Comparison of ENCODE assay signal across 17 cellular contexts in genomic region chr12:26116829-26117228, GRCh38. TPM values are rescaled to one million over a fixed set of nuclear protein-coding genes. Genes with fewer than 3 reads are reported as not detected.
DNase-seq lines count a peak whose midpoint lies in the region; ATAC-seq and TF ChIP-seq lines count a peak whose summit lies in the region.
"Had no signal": no experiment of that assay in that cellular context is flagged by ENCODE, and none has a peak within 500 bp of the region (broad histone marks: within the 10 kb centered on the region; RNA-seq: fewer than 3 reads in every experiment).

No MANE protein-coding gene starts in this region.

- DNase-seq in RPMI7951 (ENCODE audit: low read depth) (peak; percentile 46), substantia nigra (lab: John Stamatoyannopoulos, UW) (peak in 5 of 49 donors; percentile 5 to 29 (median 18)), posterior cingulate gyrus (no peak), Caco-2 (no peak)
- no peak for DNase-seq in stimulated activated naive CD8-positive, alpha-beta T cell treated with anti-CD3 and anti-CD28 coated beads, Interleukin-15, Interleukin-2, amounts not matched to agents 100 U/mL and 50 U/mL, for 24 hours
- DNase-seq: activated CD4-positive, alpha-beta T cell treated with anti-CD3 and anti-CD28 coated beads, Interleukin-2, amount 10 ng/mL, durations not matched to agents 24 days and 14 days; adrenal gland; Kasumi-1; NCI-H2029 treated with DMSO at 0.1 percent for 48 hours; ovary; stimulated activated CD4-positive, alpha-beta T cell treated with anti-CD3 and anti-CD28 coated beads, Interleukin-15, amount 100 ng/mL, for 24 hours had no signal

- H3K36me3 Mint-ChIP-seq in IgD-negative memory B cell (no peaks in the 10 kb centered on the region), Caco-2 (ENCODE audit: insufficient read depth, unreplicated experiment) (peaks cover 13% of the 10 kb centered on the region)
- H3K36me3 Mint-ChIP-seq: mesothelial cell of epicardium had no signal

- no peak for ATAC-seq in gastroesophageal sphincter
- no peak for ATAC-seq in stimulated activated naive CD8-positive, alpha-beta T cell treated with anti-CD3 and anti-CD28 coated beads, Interleukin-15, Interleukin-2, amounts not matched to agents 100 U/mL and 50 U/mL, for 24 hours

- no peak for TF ChIP-seq EP300 in gastroesophageal sphincter (IDR thresholded peaks at IDR 0.05)

- no peak for TF ChIP-seq POLR2A in gastroesophageal sphincter (IDR thresholded peaks at IDR 0.05)

- intact Hi-C loops in posterior cingulate gyrus (cut with DNase I) (loop anchor here (5.0 to 10.0 kb wide), 2 partner anchors 398 to 585 kb away; no protein-coding TSS in a partner anchor), Caco-2 (cut with micrococcal nuclease; ENCODE audit: unreplicated experiment) (loop anchor here (10.0 kb wide), 1 partner anchor 718 kb away; the partner anchor contains the start of gene ITPR2)

- H3K4me3 Mint-ChIP-seq in IgD-negative memory B cell (peak overlapping the region; percentile 56 to 94 (median 74)), Caco-2 (ENCODE audit: unreplicated experiment) (no peak overlapping the region)
- H3K4me3 Mint-ChIP-seq: activated CD4-positive, alpha-beta T cell treated with anti-CD3 and anti-CD28 coated beads, Interleukin-2, amount 10 ng/mL, durations not matched to agents 24 days and 14 days; dendritic cell treated with granulocyte-macrophage colony-stimulating factor and Interleukin-4, amounts not matched to agents 40 ng/mL and 50 ng/mL, for 4 days; mesothelial cell of epicardium; T-helper 2 cell treated with Interferon-gamma antibody and Interleukin-4, amounts not matched to agents 5 μg/mL and 100 μg/mL, for 36 hours had no signal

- CTCF ChIA-PET in Caco-2 (lab: Charles Lee): no interaction called here

- H3K4me1 ChIP-seq in gastroesophageal sphincter (peaks cover 4 to 84% (median 11%) of the 10 kb centered on the region in 3 donors), Caco-2 (peaks cover 26% of the 10 kb centered on the region)

- no peaks in the 10 kb centered on the region for H3K27me3 ChIP-seq in gastroesophageal sphincter
- peaks cover 4% of the 10 kb centered on the region for H3K27me3 ChIP-seq in Caco-2 (replicated peaks; ENCODE audit: control insufficient read depth, insufficient read depth, low read length)
- H3K27me3 ChIP-seq: adrenal gland, ovary had no signal

- POLR2A ChIA-PET in Caco-2 (lab: Charles Lee): interaction anchor here (0.6 kb wide), 1 partner anchor 273 kb away, joined by 4 read pairs; no protein-coding TSS in a partner anchor

- WGBS in gastroesophageal sphincter (ENCODE audit: low coverage in 1 of 2), 2 donors: 46 to 55% methylated on average over 2 of the region's 2 CpGs

- H3K27me3 Mint-ChIP-seq in IgD-negative memory B cell (no peaks in the 10 kb centered on the region), Caco-2 (ENCODE audit: insufficient read depth, unreplicated experiment) (peaks cover 9% of the 10 kb centered on the region)

- H3K9me3 Mint-ChIP-seq in IgD-negative memory B cell (no peaks in the 10 kb centered on the region), Caco-2 (ENCODE audit: unreplicated experiment) (no peaks in the 10 kb centered on the region)
- H3K9me3 Mint-ChIP-seq: activated CD4-positive, alpha-beta T cell treated with anti-CD3 and anti-CD28 coated beads, Interleukin-2, amount 10 ng/mL, durations not matched to agents 24 days and 14 days; dendritic cell treated with granulocyte-macrophage colony-stimulating factor and Interleukin-4, amounts not matched to agents 40 ng/mL and 50 ng/mL, for 4 days; mesothelial cell of epicardium; T-helper 2 cell treated with Interferon-gamma antibody and Interleukin-4, amounts not matched to agents 5 μg/mL and 100 μg/mL, for 36 hours had no signal

- H3K4me1 Mint-ChIP-seq in IgD-negative memory B cell (peaks cover 62 to 67% (median 64%) of the 10 kb centered on the region in 3 donors), Caco-2 (ENCODE audit: low read depth, unreplicated experiment) (peaks cover 24% of the 10 kb centered on the region)

- BruUV-seq in Caco-2 (replicated peaks; lab: Mats Ljungman, UMichigan): no TSS peak

- H3K9me3 ChIP-seq in gastroesophageal sphincter: no peaks in the 10 kb centered on the region
- no peaks in the 10 kb centered on the region for H3K9me3 ChIP-seq in Caco-2
- H3K9me3 ChIP-seq: adrenal gland, ovary had no signal

- H3K27ac ChIP-seq in gastroesophageal sphincter (peak overlapping the region; percentile 15 to 98 (median 83)), substantia nigra (ENCODE audit: low read depth, low read length, poor library complexity, severe bottlenecking) (peak overlapping the region; percentile 98)
- H3K27ac ChIP-seq: adrenal gland had no signal

- H3K27ac Mint-ChIP-seq in IgD-negative memory B cell (peak overlapping the region; percentile 69 to 92 (median 70)), Caco-2 (ENCODE audit: unreplicated experiment) (no peak overlapping the region)
- H3K27ac Mint-ChIP-seq: activated CD4-positive, alpha-beta T cell treated with anti-CD3 and anti-CD28 coated beads, Interleukin-2, amount 10 ng/mL, durations not matched to agents 24 days and 14 days; CD14-positive monocyte; dendritic cell treated with granulocyte-macrophage colony-stimulating factor and Interleukin-4, amounts not matched to agents 40 ng/mL and 50 ng/mL, for 4 days; mesothelial cell of epicardium; T-helper 2 cell treated with Interferon-gamma antibody and Interleukin-4, amounts not matched to agents 5 μg/mL and 100 μg/mL, for 36 hours had no signal

- H3K4me3 ChIP-seq in gastroesophageal sphincter: no peak overlapping the region
- no peak overlapping the region for H3K4me3 ChIP-seq in Caco-2 (ENCODE audit: low read depth, low read length)
- H3K4me3 ChIP-seq: adrenal gland, ovary had no signal

- no peak for TF ChIP-seq CTCF in gastroesophageal sphincter (IDR thresholded peaks at IDR 0.05)
- TF ChIP-seq CTCF in Caco-2 (IDR thresholded peaks at IDR 0.05; ENCODE audit: insufficient read depth in 1 of 2, low read depth in 1 of 2, low read length in 1 of 2, severe bottlenecking in 1 of 2, unreplicated experiment in 1 of 2): no peak

- H3K36me3 ChIP-seq in gastroesophageal sphincter: no peaks in the 10 kb centered on the region
- no peaks in the 10 kb centered on the region for H3K36me3 ChIP-seq in Caco-2 (ENCODE audit: control insufficient read depth, insufficient read depth, low read length)
- H3K36me3 ChIP-seq: adrenal gland, ovary had no signal

RNA-seq across cellular contexts. Expression of gene BHLHE41, which starts 8.0 kb away (rescaled TPM):
- polyA plus RNA-seq in IgD-negative memory B cell: 19.0 TPM
- 7.8 and 9.1 TPM in 2 replicates for total RNA-seq in RPMI7951 (2014; rRNA removed; shearing (Covaris generic))
- total RNA-seq in gastroesophageal sphincter (10 to 100 TPM in 3 of 4 donors, 1 to 10 TPM in 1; 5.3 to 91.2 (median 21.7) TPM), Caco-2 (2022) (3.2 and 4.4 TPM in 2 replicates)
- total RNA-seq: activated CD4-positive, alpha-beta T cell treated with anti-CD3 and anti-CD28 coated beads, Interleukin-2, amount 10 ng/mL, durations not matched to agents 24 days and 14 days had no signal
- polyA plus RNA-seq: CD14-positive monocyte had no signal
